Comparison of ENCODE assay signal across 21 cellular contexts in genomic region chr5:78639811-78640210, GRCh38. TPM values are rescaled to one million over a fixed set of nuclear protein-coding genes. Genes with fewer than 3 reads are reported as not detected.
DNase-seq lines count a peak whose midpoint lies in the region; ATAC-seq and TF ChIP-seq lines count a peak whose summit lies in the region.
"Had no signal": no experiment of that assay in that cellular context is flagged by ENCODE, and none has a peak within 500 bp of the region (broad histone marks: within the 10 kb centered on the region; RNA-seq: fewer than 3 reads in every experiment).

No MANE protein-coding gene starts in this region.

- H3K4me3 Mint-ChIP-seq in endodermal cell (peak overlapping the region; percentile 30), mesothelial cell of epicardium (no peak overlapping the region), natural killer cell (no peak overlapping the region)
- H3K4me3 Mint-ChIP-seq: T-cell had no signal

- H3K27ac Mint-ChIP-seq in endodermal cell (peak overlapping the region; percentile 24), mesothelial cell of epicardium (peak overlapping the region; percentile 81), natural killer cell (no peak overlapping the region)
- H3K27ac Mint-ChIP-seq: T-cell had no signal

- H3K4me1 Mint-ChIP-seq in endodermal cell = peaks cover 83% of the 10 kb centered on the region
- peaks cover 57% of the 10 kb centered on the region for H3K4me1 Mint-ChIP-seq in mesothelial cell of epicardium
- H3K4me1 Mint-ChIP-seq in natural killer cell = peaks cover 0 to 2% of the 10 kb centered on the region in 2 donors
- H3K4me1 Mint-ChIP-seq: T-cell had no signal

- H3K27ac ChIP-seq in SJSA1 (0 out of 2 replicates have a peak overlapping the region, but pooled peaks have one; percentile 7), endodermal cell (ENCODE audit: low read depth, low read length) (no peak overlapping the region), thyroid gland (peak overlapping the region; percentile 21 to 34 (median 26))
- H3K27ac ChIP-seq: colonic mucosa had no signal

- no peak for ATAC-seq in natural killer cell
- ATAC-seq: gastrocnemius medialis, Right ventricle myocardium inferior, T-cell had no signal

- H3K27me3 Mint-ChIP-seq in endodermal cell (ENCODE audit: insufficient read depth) = no peaks in the 10 kb centered on the region
- no peaks in the 10 kb centered on the region for H3K27me3 Mint-ChIP-seq in mesothelial cell of epicardium (ENCODE audit: low read depth)
- H3K27me3 Mint-ChIP-seq in natural killer cell (ENCODE audit: low read depth in 2 of 2) = peaks cover 13 to 16% of the 10 kb centered on the region in 2 donors

- H3K4me3 ChIP-seq in SJSA1 (no peak overlapping the region), endodermal cell (ENCODE audit: low read length) (peak overlapping the region; percentile 21), thyroid gland (replicated peaks in 1 of 3) (no peak overlapping the region)
- H3K4me3 ChIP-seq: colonic mucosa, gastrocnemius medialis, right atrium auricular region had no signal

- H3K9ac ChIP-seq in endodermal cell (ENCODE audit: extremely low read depth, low read length, poor library complexity, severe bottlenecking) = no peak overlapping the region

- H3K4me1 ChIP-seq in SJSA1 (replicated peaks) (peaks cover 44% of the 10 kb centered on the region), endodermal cell (ENCODE audit: control insufficient read depth, insufficient read depth, low read length) (peaks cover 49% of the 10 kb centered on the region), thyroid gland (peaks cover 28 to 53% of the 10 kb centered on the region in 2 donors)
- H3K4me1 ChIP-seq: colonic mucosa had no signal

- peak in 1 of 2 experiments; percentile 22 for DNase-seq in SJSA1 (ENCODE audit: low read depth in 1 of 2, low spot score in 2 of 2)
- no peak for DNase-seq in endodermal cell
- no peak for DNase-seq in mesothelial cell of epicardium (ENCODE audit: low spot score in 2 of 2, unreplicated experiment in 2 of 2)
- no peak for DNase-seq in thyroid gland
- no peak for DNase-seq in cerebellum (ENCODE audit: low spot score)
- DNase-seq in DMS153 treated with DMSO at 0.1 percent for 48 hours (lab: John Stamatoyannopoulos, UW; ENCODE audit: unreplicated experiment) = no peak
- DNase-seq in DMS53 treated with DMSO at 0.1 percent for 48 hours (lab: John Stamatoyannopoulos, UW; ENCODE audit: unreplicated experiment) = no peak
- no peak for DNase-seq in natural killer cell
- DNase-seq: activated CD4-positive, alpha-beta T cell treated with anti-CD3 and anti-CD28 coated beads, Interleukin-2, amount 50 U/mL, for 48 hours; activated naive CD4-positive, alpha-beta T cell treated with Interleukin-2 at 50 U/mL for 16 hours; activated T-cell treated with anti-CD3 and anti-CD28 coated beads, Interleukin-2, amount 50 U/mL, for 1 hour; colonic mucosa; gastrocnemius medialis; Kasumi-1; NCI-H1092 treated with DMSO at 0.1 percent for 48 hours; NCI-H2081 treated with DMSO at 0.1 percent for 48 hours; NCI-H524; stimulated activated naive CD4-positive, alpha-beta T cell treated with Interleukin-2 at 50 U/mL for 16 hours; T-cell had no signal

- no peaks in the 10 kb centered on the region for H3K9me3 Mint-ChIP-seq in endodermal cell
- no peaks in the 10 kb centered on the region for H3K9me3 Mint-ChIP-seq in mesothelial cell of epicardium
- no peaks in the 10 kb centered on the region for H3K9me3 Mint-ChIP-seq in natural killer cell
- H3K9me3 Mint-ChIP-seq: T-cell had no signal

- no peak for TF ChIP-seq POLR2A in thyroid gland (IDR thresholded peaks at IDR 0.05)

- peaks cover 67% of the 10 kb centered on the region for H3K36me3 Mint-ChIP-seq in endodermal cell (ENCODE audit: low read depth)
- H3K36me3 Mint-ChIP-seq in mesothelial cell of epicardium = peaks cover 4% of the 10 kb centered on the region
- H3K36me3 Mint-ChIP-seq in natural killer cell = no peaks in the 10 kb centered on the region
- H3K36me3 Mint-ChIP-seq: T-cell had no signal

- H3K27me3 ChIP-seq in SJSA1 (replicated peaks) = no peaks in the 10 kb centered on the region
- H3K27me3 ChIP-seq in endodermal cell (ENCODE audit: control insufficient read depth, insufficient read depth, low read length, poor library complexity, severe bottlenecking) = no peaks in the 10 kb centered on the region
- no peaks in the 10 kb centered on the region for H3K27me3 ChIP-seq in thyroid gland
- H3K27me3 ChIP-seq: colonic mucosa, gastrocnemius medialis, right atrium auricular region had no signal

- no peak for TF ChIP-seq CTCF in endodermal cell (conservative IDR thresholded peaks at IDR 0.05)
- TF ChIP-seq CTCF in mesothelial cell of epicardium (IDR thresholded peaks at IDR 0.05; ENCODE audit: unreplicated experiment) = no peak
- no peak for TF ChIP-seq CTCF in thyroid gland (IDR thresholded peaks at IDR 0.05)
- TF ChIP-seq CTCF in natural killer cell (IDR thresholded peaks at IDR 0.05) = no peak

- H3K9me3 ChIP-seq in SJSA1 (replicated peaks) = no peaks in the 10 kb centered on the region
- peaks cover 4% of the 10 kb centered on the region for H3K9me3 ChIP-seq in endodermal cell (ENCODE audit: control insufficient read depth, low read length)
- no peaks in the 10 kb centered on the region for H3K9me3 ChIP-seq in thyroid gland
- H3K9me3 ChIP-seq: colonic mucosa, gastrocnemius medialis, right atrium auricular region had no signal

- 43 to 72% methylated on average over 1 to 2 of the region's 2 CpGs for whole genome bisulfite sequencing in endodermal cell (ENCODE audit: insufficient coverage in 1 of 2, insufficient read length in 1 of 2), 2 experiments
- WGBS in thyroid gland, 2 donors = 33 to 40% methylated on average over 2 of the region's 2 CpGs

- intact Hi-C loops in thyroid gland (cut with DNase I) = no loop called here
- intact Hi-C loops in natural killer cell (cut with micrococcal nuclease) = no loop called here

- H3K36me3 ChIP-seq in SJSA1 = peaks cover 12% of the 10 kb centered on the region
- H3K36me3 ChIP-seq in endodermal cell (ENCODE audit: control insufficient read depth, insufficient read depth, low read length) = peaks cover 73% of the 10 kb centered on the region
- H3K36me3 ChIP-seq in thyroid gland = no peaks in the 10 kb centered on the region
- H3K36me3 ChIP-seq: colonic mucosa, gastrocnemius medialis, right atrium auricular region had no signal

RNA-seq across cellular contexts. Expression of gene LHFPL2, which starts 8.8 kb away (rescaled TPM):
- 19.3 and 45.7 TPM in 2 replicates for total RNA-seq in SJSA1 (2014; rRNA removed; shearing (Covaris generic))
- total RNA-seq in endodermal cell (100 to 1,000 TPM; 136 to 238 TPM), mesothelial cell of epicardium (41.7 to 43.1 TPM (median 42.1 TPM) in 3 replicates), thyroid gland (10 to 100 TPM; 17.6 to 25.7 (median 23.7) TPM), cerebellum (34.2 TPM), natural killer cell (1 to 10 TPM in 1 of 3 donors, under 1 TPM in 2; 0.85 to 1.9 (median 1.00) TPM)
- polyA plus RNA-seq in endodermal cell (2013, experiment 1 of 2) = 23.7 TPM
- polyA plus RNA-seq in endodermal cell (2013, experiment 2 of 2) = 24.8 TPM

Comparison
In these comparisons a context has a peak if more than half of its experiments do, and no peak if none do; other contexts are left out.
1. H3K27ac Mint-ChIP-seq: peak in endodermal cell (single experiment) and mesothelial cell of epicardium (single experiment); none in natural killer cell (0 of 2).